1 cellular context compared by ENCODE assay signal in genomic region chr4:118684873-118685811, GRCh38.
TF ChIP-seq lines count a peak whose summit lies in the region.

METTL14 (plus strand) TSS chr4:118685392; CDS start chr4:118685535, 143 bp downstream.

TF ChIP-seq in HEK293, 187 proteins besides CTCF, POLR2A, EP300 and RAD21 (continued from another document):
- peak; percentile 93 for TF ChIP-seq ZBTB11 (tag by site-specific recombination; conservative IDR thresholded peaks at IDR 0.05; ENCODE audit: low read depth)
- peak; percentile 28; the same call in 1 of the 2 replicates for TF ChIP-seq ZNF660 (tag by site-specific recombination; IDR thresholded peaks at IDR 0.05)
TF ChIP-seq in HEK293: peak in this region for 28.
